ENCODE assay signal across 21 cellular contexts in genomic region chr4:27490315-27490714, GRCh38.
"Had no signal": no experiment of that assay in that cellular context is flagged by ENCODE, and none has a peak within 500 bp of the region (broad histone marks: within the 10 kb centered on the region; RNA-seq: fewer than 3 reads in every experiment).

No MANE protein-coding gene starts in this region.

- H3K27me3 Mint-ChIP-seq: naive thymus-derived CD4-positive, alpha-beta T cell; stimulated activated naive CD8-positive, alpha-beta T cell treated with anti-CD3 and anti-CD28 coated beads, Interleukin-15, Interleukin-2, amounts not matched to agents 100 ng/mL and 50 ng/mL, for 24 hours had no signal

- H3K4me1 Mint-ChIP-seq: naive thymus-derived CD4-positive, alpha-beta T cell; nephron progenitor cell had no signal

- H3K27me3 ChIP-seq: dorsolateral prefrontal cortex, heart right ventricle, right atrium auricular region, sigmoid colon, tibial artery, upper lobe of left lung, vagina had no signal

- H3K4me3 ChIP-seq: dorsolateral prefrontal cortex, heart right ventricle, right atrium auricular region, sigmoid colon, skin epidermis, tibial artery, upper lobe of left lung, vagina had no signal

- H3K9me3 Mint-ChIP-seq: nephron progenitor cell; stimulated activated naive CD8-positive, alpha-beta T cell treated with anti-CD3 and anti-CD28 coated beads, Interleukin-15, Interleukin-2, amounts not matched to agents 100 ng/mL and 50 ng/mL, for 24 hours had no signal

- ATAC-seq: esophagus mucosa; heart right ventricle; left lobe of liver; naive thymus-derived CD4-positive, alpha-beta T cell had no signal

- H3K27ac ChIP-seq: dorsolateral prefrontal cortex, heart right ventricle, right atrium auricular region, sigmoid colon, skin epidermis, tibial artery, upper lobe of left lung, vagina had no signal

- H3K4me1 ChIP-seq: heart right ventricle, right atrium auricular region, sigmoid colon, tibial artery, upper lobe of left lung, vagina had no signal

- H3K36me3 ChIP-seq: heart right ventricle, right atrium auricular region, sigmoid colon, tibial artery, upper lobe of left lung, vagina had no signal

- DNase-seq: cortex of kidney; dorsolateral prefrontal cortex; effector CD8-positive, alpha-beta T cell; heart right ventricle; hypothalamus; mammary epithelial cell; naive thymus-derived CD4-positive, alpha-beta T cell; nephron progenitor cell; posterior cingulate gyrus; sigmoid colon; stimulated activated CD4-positive, alpha-beta T cell treated with anti-CD3 and anti-CD28 coated beads, Interleukin-12 subunit alpha, Interleukin-12 subunit beta, amount 100 ng/mL, for 4 hours; tibial artery; upper lobe of left lung had no signal

- FAIRE-seq: frontal cortex, islet of Langerhans had no signal

- H3K36me3 Mint-ChIP-seq: naive thymus-derived CD4-positive, alpha-beta T cell had no signal

- H3K9me3 ChIP-seq: right atrium auricular region, sigmoid colon, tibial artery, upper lobe of left lung, vagina had no signal

- H3K4me3 Mint-ChIP-seq: naive thymus-derived CD4-positive, alpha-beta T cell; nephron progenitor cell; stimulated activated naive CD8-positive, alpha-beta T cell treated with anti-CD3 and anti-CD28 coated beads, Interleukin-15, Interleukin-2, amounts not matched to agents 100 ng/mL and 50 ng/mL, for 24 hours had no signal

- H3K27ac Mint-ChIP-seq: naive thymus-derived CD4-positive, alpha-beta T cell; nephron progenitor cell; stimulated activated naive CD8-positive, alpha-beta T cell treated with anti-CD3 and anti-CD28 coated beads, Interleukin-15, Interleukin-2, amounts not matched to agents 100 ng/mL and 50 ng/mL, for 24 hours had no signal
